ENCODE assay signal across 23 cellular contexts in genomic region chr16:78228704-78229103, GRCh38.
"Had no signal": no experiment of that assay in that cellular context is flagged by ENCODE, and none has a peak within 500 bp of the region (broad histone marks: within the 10 kb centered on the region; RNA-seq: fewer than 3 reads in every experiment).

No MANE protein-coding gene starts in this region.

- H3K9me3 ChIP-seq: SJCRH30 had no signal

- H3K4me1 ChIP-seq: SJCRH30 had no signal

- ATAC-seq: Panc1, PC-3, SK-N-SH treated with all-trans-retinoic acid at 6 μM for 48 hours had no signal

- DNase-seq: IMR-90; Karpas-422; KG1; MM.1S; NCI-H1092 treated with DMSO at 0.1 percent for 48 hours; NCI-H1436; NCI-H187; NCI-H2029; NCI-H2081 treated with DMSO at 0.1 percent for 48 hours; NCI-H2171; NCI-H226; NCI-H446; NCI-H524; NCI-H526 treated with DMSO at 0.1 percent for 48 hours; NCI-H748 treated with DMSO at 0.1 percent for 48 hours; NK-92 treated with Interleukin-12 subunit alpha and Interleukin-12 subunit beta, amount 100 ng/mL, for 24 hours; PC-3; SHP77; SJCRH30; T-helper 1 cell had no signal

- H3K36me3 ChIP-seq: SJCRH30 had no signal

- H3K27me3 ChIP-seq: SJCRH30 had no signal

- H3K27ac ChIP-seq: RWPE1, SJCRH30 had no signal

- H3K4me3 ChIP-seq: SJCRH30 had no signal
